4 cellular contexts compared by ENCODE assay signal in genomic region chr9:65283943-65284342, GRCh38. TPM values are rescaled to one million over a fixed set of nuclear protein-coding genes. Genes with fewer than 3 reads are reported as not detected.
"Had no signal": no experiment of that assay in that cellular context is flagged by ENCODE, and none has a peak within 500 bp of the region (broad histone marks: within the 10 kb centered on the region; RNA-seq: fewer than 3 reads in every experiment).

No MANE protein-coding gene starts in this region.

RNA-seq across cellular contexts. Expression of gene FOXD4L5, which starts 1.1 kb away (rescaled TPM):
- total RNA-seq: esophagus muscularis mucosa, right atrium auricular region had no signal
- polyA plus RNA-seq: immature natural killer cell, liver had no signal
